ENCODE assay signal across 1 cellular context in genomic region chr19:10230904-10231623, GRCh38.
TF ChIP-seq lines count a peak whose summit lies in the region.

A gene with protein sequence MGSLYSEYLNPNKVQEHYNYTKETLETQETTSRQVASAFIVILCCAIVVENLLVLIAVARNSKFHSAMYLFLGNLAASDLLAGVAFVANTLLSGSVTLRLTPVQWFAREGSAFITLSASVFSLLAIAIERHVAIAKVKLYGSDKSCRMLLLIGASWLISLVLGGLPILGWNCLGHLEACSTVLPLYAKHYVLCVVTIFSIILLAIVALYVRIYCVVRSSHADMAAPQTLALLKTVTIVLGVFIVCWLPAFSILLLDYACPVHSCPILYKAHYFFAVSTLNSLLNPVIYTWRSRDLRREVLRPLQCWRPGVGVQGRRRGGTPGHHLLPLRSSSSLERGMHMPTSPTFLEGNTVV (minus strand): TSS chr19:10231331. CDS start chr19:10224905, 6,426 bp downstream.

TF ChIP-seq in K562, 482 proteins besides CTCF, POLR2A, EP300 and RAD21 (continued from another document and continues in another):
- TF ChIP-seq C11orf30 (IDR thresholded peaks at IDR 0.05; ENCODE audit: low read depth): no peak
- no peak for TF ChIP-seq BCOR (IDR thresholded peaks at IDR 0.05)
- peak in 1 of 2 experiments; percentile 53; a peak in 2 of 4 replicates for TF ChIP-seq NONO (IDR thresholded peaks at IDR 0.05; ENCODE audit: low read depth in 2 of 2, low read length in 1 of 2)
- TF ChIP-seq RBBP5 (IDR thresholded peaks at IDR 0.05; ENCODE audit: borderline replicate concordance, insufficient read depth, low read length, poor library complexity, severe bottlenecking): no peak
- TF ChIP-seq ZNF512 (tag; IDR thresholded peaks at IDR 0.05): no peak
- no peak for TF ChIP-seq RBM34 (IDR thresholded peaks at IDR 0.05; ENCODE audit: borderline replicate concordance, insufficient read depth, low read length)
- peak; percentile 88 for TF ChIP-seq CREB1 (IDR thresholded peaks at IDR 0.05)
- TF ChIP-seq CREB1 (CRISPR knock-in tag; IDR thresholded peaks at IDR 0.05): peak; percentile 85
- TF ChIP-seq HNRNPL (IDR thresholded peaks at IDR 0.05; ENCODE audit: low read depth, low read length): 0 out of 2 replicates have a peak, but pooled peaks have one; percentile 42
- peak in 1 of 3 experiments; percentile 37 for TF ChIP-seq YY1 (IDR thresholded peaks at IDR 0.05; ENCODE audit: borderline replicate concordance in 1 of 3, control insufficient read depth in 1 of 3, extremely low read depth in 1 of 3, insufficient read depth in 3 of 3, insufficient read length in 1 of 3, insufficient replicate concordance in 2 of 3, low read depth in 1 of 3, low read length in 2 of 3)
- no peak for TF ChIP-seq ZNF217 (CRISPR knock-in tag; IDR thresholded peaks at IDR 0.05)
- no peak for TF ChIP-seq MXI1 (IDR thresholded peaks at IDR 0.05; ENCODE audit: low read depth, low read length)
- no peak for TF ChIP-seq TEAD2 (tag; IDR thresholded peaks at IDR 0.05)
- TF ChIP-seq BRF2 (IDR thresholded peaks at IDR 0.05; ENCODE audit: borderline replicate concordance, insufficient read depth, insufficient read length): no peak
- no peak for TF ChIP-seq ZC3H4 (CRISPR knock-in tag; IDR thresholded peaks at IDR 0.05; ENCODE audit: borderline replicate concordance)
- no peak for TF ChIP-seq NELFE (IDR thresholded peaks at IDR 0.05; ENCODE audit: insufficient read depth, insufficient read length)
- no peak for TF ChIP-seq PCBP2 (IDR thresholded peaks at IDR 0.05; ENCODE audit: low read depth, low read length, poor library complexity, severe bottlenecking)
- no peak for TF ChIP-seq CHCHD3 (CRISPR knock-in tag; IDR thresholded peaks at IDR 0.05)
- TF ChIP-seq CSDE1 (IDR thresholded peaks at IDR 0.05): no peak
- TF ChIP-seq ZNF699 (CRISPR knock-in tag; IDR thresholded peaks at IDR 0.05; ENCODE audit: insufficient replicate concordance): no peak
- no peak for TF ChIP-seq COPS2 (conservative IDR thresholded peaks at IDR 0.05)
- no peak for TF ChIP-seq ZNF609 (CRISPR knock-in tag; IDR thresholded peaks at IDR 0.05; ENCODE audit: borderline replicate concordance)
- TF ChIP-seq, protein P1, sequence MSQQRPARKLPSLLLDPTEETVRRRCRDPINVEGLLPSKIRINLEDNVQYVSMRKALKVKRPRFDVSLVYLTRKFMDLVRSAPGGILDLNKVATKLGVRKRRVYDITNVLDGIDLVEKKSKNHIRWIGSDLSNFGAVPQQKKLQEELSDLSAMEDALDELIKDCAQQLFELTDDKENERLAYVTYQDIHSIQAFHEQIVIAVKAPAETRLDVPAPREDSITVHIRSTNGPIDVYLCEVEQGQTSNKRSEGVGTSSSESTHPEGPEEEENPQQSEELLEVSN (IDR thresholded peaks at IDR 0.05; ENCODE audit: borderline replicate concordance in 1 of 2, extremely low read depth in 1 of 2, insufficient read depth in 1 of 2, insufficient read length in 1 of 2, low read depth in 1 of 2, low read length in 1 of 2, poor library complexity in 1 of 2, severe bottlenecking in 1 of 2): peak in 1 of 2 experiments; percentile 66
- TF ChIP-seq POLR2AphosphoS5 (IDR thresholded peaks at IDR 0.05; ENCODE audit: control insufficient read depth, insufficient read depth, low read depth, low read length): peak; percentile 53
- TF ChIP-seq SMARCB1 (IDR thresholded peaks at IDR 0.05; ENCODE audit: insufficient read length, low read depth): no peak
- no peak for TF ChIP-seq ZNF134 (CRISPR knock-in tag; conservative IDR thresholded peaks at IDR 0.05)
- peak; percentile 47; the same call in 1 of the 2 replicates for TF ChIP-seq EP400 (IDR thresholded peaks at IDR 0.05)
- TF ChIP-seq, protein P2, sequence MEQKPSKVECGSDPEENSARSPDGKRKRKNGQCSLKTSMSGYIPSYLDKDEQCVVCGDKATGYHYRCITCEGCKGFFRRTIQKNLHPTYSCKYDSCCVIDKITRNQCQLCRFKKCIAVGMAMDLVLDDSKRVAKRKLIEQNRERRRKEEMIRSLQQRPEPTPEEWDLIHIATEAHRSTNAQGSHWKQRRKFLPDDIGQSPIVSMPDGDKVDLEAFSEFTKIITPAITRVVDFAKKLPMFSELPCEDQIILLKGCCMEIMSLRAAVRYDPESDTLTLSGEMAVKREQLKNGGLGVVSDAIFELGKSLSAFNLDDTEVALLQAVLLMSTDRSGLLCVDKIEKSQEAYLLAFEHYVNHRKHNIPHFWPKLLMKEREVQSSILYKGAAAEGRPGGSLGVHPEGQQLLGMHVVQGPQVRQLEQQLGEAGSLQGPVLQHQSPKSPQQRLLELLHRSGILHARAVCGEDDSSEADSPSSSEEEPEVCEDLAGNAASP (IDR thresholded peaks at IDR 0.05): no peak
- TF ChIP-seq SRSF1 (IDR thresholded peaks at IDR 0.05; ENCODE audit: low read depth, low read length): no peak
- no peak for TF ChIP-seq TAF9B (IDR thresholded peaks at IDR 0.05; ENCODE audit: partially characterized antibody)
- TF ChIP-seq NFE2 (IDR thresholded peaks at IDR 0.05; ENCODE audit: low read depth): no peak
- no peak for TF ChIP-seq TCF3 (CRISPR knock-in tag; IDR thresholded peaks at IDR 0.05)
- no peak for TF ChIP-seq CHD7 (IDR thresholded peaks at IDR 0.05; ENCODE audit: low read depth, low read length)
- no peak for TF ChIP-seq HNRNPK (IDR thresholded peaks at IDR 0.05; ENCODE audit: low read depth, low read length, poor library complexity, severe bottlenecking)
- TF ChIP-seq ATF3 (IDR thresholded peaks at IDR 0.05): peak; percentile 81
- no peak for TF ChIP-seq ATF3 (CRISPR knock-in tag; conservative IDR thresholded peaks at IDR 0.05)
- TF ChIP-seq PYGO2 (tag; IDR thresholded peaks at IDR 0.05): no peak
